Comparison of ENCODE assay signal across 6 cellular contexts in the genomic region with DNA sequence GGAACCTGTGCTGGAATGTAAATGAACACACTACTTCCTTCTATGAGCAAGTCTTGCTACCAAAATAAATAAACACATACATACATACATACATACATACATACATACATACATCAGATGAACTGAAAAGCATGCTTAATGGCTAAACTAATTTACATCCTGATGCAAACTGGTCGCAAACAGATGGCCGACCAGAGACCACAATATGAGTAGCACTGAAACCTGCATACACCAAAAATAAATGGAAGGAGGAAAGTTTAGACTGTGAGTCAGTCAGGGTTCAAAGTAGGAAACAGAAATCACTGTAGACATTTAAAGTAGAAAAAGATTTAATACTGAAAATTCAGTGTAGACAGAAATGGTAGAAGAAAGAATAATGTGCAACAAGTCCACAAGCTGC.
"Had no signal": no experiment of that assay in that cellular context is flagged by ENCODE, and none has a peak within 500 bp of the region (broad histone marks: within the 10 kb centered on the region; RNA-seq: fewer than 3 reads in every experiment).

No MANE protein-coding gene starts in this region.

- H3K4me3 ChIP-seq: K562 had no signal

- H3K27ac ChIP-seq: HL-60 had no signal

- DNase-seq: IMR-90, KBM-7, KG1 had no signal

- ATAC-seq: HepG2, K562 had no signal
